Comparison of ENCODE assay signal across 1 cellular context in the genomic region with DNA sequence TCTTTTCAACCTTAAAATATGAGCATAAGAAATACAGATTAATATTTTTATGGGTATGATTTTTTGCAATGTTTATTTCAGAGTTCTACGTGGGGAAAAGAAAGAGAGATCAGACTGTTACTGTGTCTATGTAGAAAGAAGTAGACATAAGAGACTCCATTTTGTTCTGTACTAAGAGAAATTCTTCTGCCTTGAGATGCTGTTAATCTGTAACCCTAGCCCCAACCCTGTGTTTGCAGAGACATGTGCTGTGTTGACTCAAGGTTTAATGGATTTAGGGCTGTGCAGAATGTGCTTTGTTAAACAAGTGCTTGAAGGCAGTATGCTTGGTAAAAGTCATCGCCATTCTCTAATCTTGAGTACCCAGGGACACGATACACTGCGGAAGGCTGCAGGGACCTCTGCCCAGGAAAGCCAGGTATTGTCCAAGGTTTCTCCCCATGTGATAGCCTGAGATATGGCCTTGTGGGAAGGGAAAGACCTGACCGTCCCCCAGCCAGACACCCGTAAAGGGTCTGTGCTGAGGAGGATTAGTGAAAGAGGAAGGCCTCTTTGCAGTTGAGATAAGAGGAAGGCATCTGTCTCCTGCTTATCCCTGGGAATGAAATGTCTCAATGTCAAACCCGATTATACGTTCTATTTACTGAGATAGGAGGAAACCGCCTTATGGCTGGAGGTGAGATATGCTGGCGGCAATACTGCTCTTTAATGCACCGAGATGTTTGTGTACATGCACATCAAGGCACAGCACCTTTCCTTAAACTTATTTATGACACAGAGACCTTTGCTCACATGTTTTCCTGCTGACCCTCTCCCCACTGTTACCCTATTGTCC.
TF ChIP-seq lines count a peak whose summit lies in the region.
"Not testable (repeated sequence)": the region's sequence is repeated elsewhere in the genome, so short reads cannot be mapped to it uniquely, and the experiment has no call there.

No MANE protein-coding gene starts in this region.

TF ChIP-seq in K562, 482 proteins besides CTCF, POLR2A, EP300 and RAD21 (continued from another document and continues in another):
- TF ChIP-seq ZNF175 (CRISPR knock-in tag; IDR thresholded peaks at IDR 0.05; ENCODE audit: low read depth) (peak; percentile 54; the same call in 1 of the 2 replicates), SMAD4 (CRISPR knock-in tag; conservative IDR thresholded peaks at IDR 0.05) (peak; percentile 97), PHTF2 (CRISPR knock-in tag; IDR thresholded peaks at IDR 0.05) (0 out of 2 replicates have a peak, but pooled peaks have one; percentile 39), ZNF583 (CRISPR knock-in tag; IDR thresholded peaks at IDR 0.05) (peak; percentile 29), MEIS2 (IDR thresholded peaks at IDR 0.05; ENCODE audit: partially characterized antibody) (peak; percentile 74), NR4A1 (tag; IDR thresholded peaks at IDR 0.05) (peak; percentile 80), CXXC5 (CRISPR knock-in tag; IDR thresholded peaks at IDR 0.05) (peak; percentile 81), SOX6 (IDR thresholded peaks at IDR 0.05) (peak; percentile 92), ZNF79 (CRISPR knock-in tag; IDR thresholded peaks at IDR 0.05; ENCODE audit: low read depth) (0 out of 2 replicates have a peak, but pooled peaks have one; percentile 60), NCOA4 (IDR thresholded peaks at IDR 0.05; ENCODE audit: partially characterized antibody) (peak; percentile 41), FOXA3 (CRISPR knock-in tag; conservative IDR thresholded peaks at IDR 0.05 in 1 of 2, IDR thresholded peaks at IDR 0.05 in 1 of 2) (peak; percentile 90 to 98), DPF2 (IDR thresholded peaks at IDR 0.05) (peak; percentile 84), RCOR1 (IDR thresholded peaks at IDR 0.05; ENCODE audit: borderline replicate concordance in 1 of 2, low read depth in 2 of 2, low read length in 2 of 2) (0 out of 4 replicates have a peak, but pooled peaks of 1 of the 2 experiments have one; percentile 12), HDAC2 (IDR thresholded peaks at IDR 0.05) (peak; percentile 77), TCFL5 (CRISPR knock-in tag; conservative IDR thresholded peaks at IDR 0.05) (peak; percentile 64; the same call in 1 of the 2 replicates), TSHZ1 (CRISPR knock-in tag; IDR thresholded peaks at IDR 0.05) (0 out of 2 replicates have a peak, but pooled peaks have one; percentile 55), HMBOX1 (IDR thresholded peaks at IDR 0.05) (peak; percentile 84), STAT5A (IDR thresholded peaks at IDR 0.05; ENCODE audit: borderline replicate concordance, low read length) (peak; percentile 74), FOXM1 (IDR thresholded peaks at IDR 0.05; ENCODE audit: low read depth) (peak; percentile 93), LCOR (CRISPR knock-in tag; IDR thresholded peaks at IDR 0.05) (peak; percentile 40; the same call in 1 of the 2 replicates), PTTG1 (tag; IDR thresholded peaks at IDR 0.05; ENCODE audit: low read depth) (peak; percentile 68; the same call in 1 of the 2 replicates), CC2D1A (IDR thresholded peaks at IDR 0.05) (peak; percentile 98), HDAC8 (tag; IDR thresholded peaks at IDR 0.05) (0 out of 2 replicates have a peak, but pooled peaks have one; percentile 53), HSF4 (CRISPR knock-in tag; IDR thresholded peaks at IDR 0.05; ENCODE audit: borderline replicate concordance) (peak; percentile 56; the same call in 1 of the 2 replicates), TAL1 (IDR thresholded peaks at IDR 0.05) (peak; percentile 97), TARDBP (IDR thresholded peaks at IDR 0.05) (0 out of 2 replicates have a peak, but pooled peaks have one; percentile 68), SPI1 (IDR thresholded peaks at IDR 0.05; ENCODE audit: borderline replicate concordance, low read depth, low read length) (peak; percentile 23; the same call in 1 of the 2 replicates), CREM (IDR thresholded peaks at IDR 0.05; ENCODE audit: low read depth) (0 out of 2 replicates have a peak, but pooled peaks have one; percentile 21), ZNF668 (CRISPR knock-in tag; IDR thresholded peaks at IDR 0.05) (0 out of 2 replicates have a peak, but pooled peaks have one; percentile 69), PYGO2 (tag; IDR thresholded peaks at IDR 0.05) (peak; percentile 68; the same call in 1 of the 2 replicates), CBFA2T2 (conservative IDR thresholded peaks at IDR 0.05) (peak; percentile 99), KLF16 (IDR thresholded peaks at IDR 0.05) (peak; percentile 92), NCOA1 (IDR thresholded peaks at IDR 0.05; ENCODE audit: low read depth) (peak; percentile 80; the same call in 1 of the 2 replicates), BCOR (IDR thresholded peaks at IDR 0.05) (peak; percentile 77; the same call in 1 of the 2 replicates), MTA3 (IDR thresholded peaks at IDR 0.05; ENCODE audit: borderline replicate concordance) (peak; percentile 41; the same call in 1 of the 2 replicates), NCOR1 (IDR thresholded peaks at IDR 0.05) (peak; percentile 99), NONO (IDR thresholded peaks at IDR 0.05; ENCODE audit: low read depth in 2 of 2, low read length in 1 of 2) (peak in 1 of 2 experiments; percentile 33; a peak in 1 of 4 replicates), KHSRP (IDR thresholded peaks at IDR 0.05) (peak; percentile 69; the same call in 1 of the 2 replicates), TRIM24 (IDR thresholded peaks at IDR 0.05) (peak; percentile 98), KDM1A (IDR thresholded peaks at IDR 0.05) (peak; percentile 82 to 84), SMAD3 (CRISPR knock-in tag; conservative IDR thresholded peaks at IDR 0.05) (0 out of 2 replicates have a peak, but pooled peaks have one; percentile 64), CHAMP1 (IDR thresholded peaks at IDR 0.05) (peak; percentile 63), ZNF592 (IDR thresholded peaks at IDR 0.05) (peak; percentile 92), ZNF449 (CRISPR knock-in tag; IDR thresholded peaks at IDR 0.05) (peak; percentile 92), TEAD2 (tag; IDR thresholded peaks at IDR 0.05) (0 out of 2 replicates have a peak, but pooled peaks have one; percentile 7), CEBPB (tag; IDR thresholded peaks at IDR 0.05) (0 out of 2 replicates have a peak, but pooled peaks have one; percentile 32)
- not testable (repeated sequence) for TF ChIP-seq NR4A1 (CRISPR knock-in tag; IDR thresholded peaks at IDR 0.05); FOXM1 (CRISPR knock-in tag; IDR thresholded peaks at IDR 0.05; ENCODE audit: low read depth)
- TF ChIP-seq, protein P1, sequence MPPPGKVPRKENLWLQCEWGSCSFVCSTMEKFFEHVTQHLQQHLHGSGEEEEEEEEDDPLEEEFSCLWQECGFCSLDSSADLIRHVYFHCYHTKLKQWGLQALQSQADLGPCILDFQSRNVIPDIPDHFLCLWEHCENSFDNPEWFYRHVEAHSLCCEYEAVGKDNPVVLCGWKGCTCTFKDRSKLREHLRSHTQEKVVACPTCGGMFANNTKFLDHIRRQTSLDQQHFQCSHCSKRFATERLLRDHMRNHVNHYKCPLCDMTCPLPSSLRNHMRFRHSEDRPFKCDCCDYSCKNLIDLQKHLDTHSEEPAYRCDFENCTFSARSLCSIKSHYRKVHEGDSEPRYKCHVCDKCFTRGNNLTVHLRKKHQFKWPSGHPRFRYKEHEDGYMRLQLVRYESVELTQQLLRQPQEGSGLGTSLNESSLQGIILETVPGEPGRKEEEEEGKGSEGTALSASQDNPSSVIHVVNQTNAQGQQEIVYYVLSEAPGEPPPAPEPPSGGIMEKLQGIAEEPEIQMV (tag; conservative IDR thresholded peaks at IDR 0.05; ENCODE audit: low read depth), result peak; percentile 52; the same call in 1 of the 2 replicates
